Comparison of ENCODE assay signal across 15 cellular contexts in the genomic region with DNA sequence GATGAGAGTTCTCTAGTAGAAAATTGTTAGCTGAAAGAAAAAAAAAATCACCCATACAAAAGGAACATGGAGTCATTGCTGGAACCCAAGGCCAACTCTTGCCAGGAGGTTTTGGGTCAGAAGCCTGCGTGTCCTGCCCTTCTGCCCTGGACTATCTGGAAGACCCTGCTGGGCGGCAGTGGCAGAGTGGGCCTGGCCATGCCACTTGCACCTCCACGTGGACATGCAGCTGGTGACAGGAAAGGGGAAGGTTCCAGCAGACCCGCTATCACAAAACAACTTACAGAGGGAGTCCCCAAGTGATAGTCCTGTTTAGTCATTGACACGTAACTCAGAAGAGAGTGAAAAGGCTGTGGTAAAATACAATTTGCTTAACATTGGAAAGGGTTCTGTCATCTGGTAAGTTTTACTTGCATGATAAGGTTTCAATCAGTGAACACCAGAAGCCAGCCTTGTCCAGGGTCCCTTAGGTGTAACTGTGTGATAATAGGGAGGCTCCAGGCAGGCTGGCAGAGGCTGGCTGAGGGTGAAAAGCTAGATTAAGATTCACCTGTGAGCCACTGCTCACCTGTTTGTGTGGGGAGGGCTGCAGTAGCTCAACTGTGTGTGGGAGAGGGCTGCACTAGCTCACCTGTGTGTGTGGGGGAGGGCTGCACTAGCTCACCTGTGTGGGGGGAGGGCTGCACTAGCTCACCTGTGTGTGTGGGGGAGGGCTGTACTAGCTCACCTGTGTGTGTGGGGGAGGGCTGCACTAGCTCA. TPM values are rescaled to one million over a fixed set of nuclear protein-coding genes. Genes with fewer than 3 reads are reported as not detected.
DNase-seq lines count a peak whose midpoint lies in the region; ATAC-seq and TF ChIP-seq lines count a peak whose summit lies in the region.
"Had no signal": no experiment of that assay in that cellular context is flagged by ENCODE, and none has a peak within 500 bp of the region (broad histone marks: within the 10 kb centered on the region; RNA-seq: fewer than 3 reads in every experiment).

No MANE protein-coding gene starts in this region.

- no peak for DNase-seq in activated CD4-positive, alpha-beta T cell treated with anti-CD3 and anti-CD28 coated beads for 36 hours
- DNase-seq in activated CD4-positive, alpha-beta T cell treated with anti-CD3 and anti-CD28 coated beads, Interleukin-2, amount 50 U/mL, for 4 hours, result no peak
- DNase-seq in NCI-H774 (lab: John Stamatoyannopoulos, UW) (peak; percentile 16), hepatic stellate cell (ENCODE audit: low spot score) (peak; percentile 31), thoracic aorta (ENCODE audit: low spot score) (no peak), occipital lobe (lab: John Stamatoyannopoulos, UW) (no peak), NCI-H446 treated with DMSO at 0.1 percent for 48 hours (lab: John Stamatoyannopoulos, UW) (no peak)
- DNase-seq: ACHN; activated CD4-positive, alpha-beta T cell treated with anti-CD3 and anti-CD28 coated beads, Interleukin-2, amount 50 U/mL, for 48 hours; NCI-H2081; right lobe of liver; SHP77 had no signal

- H3K27me3 Mint-ChIP-seq in activated CD4-positive, alpha-beta T cell treated with anti-CD3 and anti-CD28 coated beads for 36 hours, result peaks cover 8% of the 10 kb centered on the region

- no peak overlapping the region for H3K4me3 ChIP-seq in thoracic aorta
- H3K4me3 ChIP-seq: right lobe of liver had no signal

- H3K9me3 Mint-ChIP-seq in activated CD4-positive, alpha-beta T cell treated with anti-CD3 and anti-CD28 coated beads for 36 hours (ENCODE audit: low read depth), result no peaks in the 10 kb centered on the region
- H3K9me3 Mint-ChIP-seq: stimulated activated memory B cell treated with anti-CD40 and anti-IgM and Interleukin-4, amounts not matched to agents 10 μg/mL and 1 μg/mL and 100 μg/mL, for 72 hours; T-helper 2 cell treated with Interferon-gamma antibody and Interleukin-4, amounts not matched to agents 5 μg/mL and 100 μg/mL, for 36 hours had no signal

- H3K27ac ChIP-seq in thoracic aorta, result peak overlapping the region; percentile 65 to 96
- H3K27ac ChIP-seq: right lobe of liver had no signal

- H3K36me3 ChIP-seq in thoracic aorta, result peaks cover 5% of the 10 kb centered on the region
- H3K36me3 ChIP-seq: right lobe of liver had no signal

- peaks cover 19 to 82% of the 10 kb centered on the region in 2 donors for H3K4me1 ChIP-seq in thoracic aorta (ENCODE audit: control insufficient read depth in 1 of 2, low read depth in 2 of 2)
- H3K4me1 ChIP-seq: right lobe of liver had no signal

- no peak for TF ChIP-seq CTCF in thoracic aorta (IDR thresholded peaks at IDR 0.05)

- CTCF ChIA-PET in activated CD4-positive, alpha-beta T cell treated with anti-CD3 and anti-CD28 coated beads for 36 hours (lab: Charles Lee), result interaction anchor here (0.8 kb wide), 1 partner anchor 19 kb away, joined by 3 read pairs; no protein-coding TSS in a partner anchor

- H3K27me3 ChIP-seq in thoracic aorta (replicated peaks; ENCODE audit: insufficient read depth), result no peaks in the 10 kb centered on the region
- H3K27me3 ChIP-seq: right lobe of liver had no signal

- no peaks in the 10 kb centered on the region for H3K36me3 Mint-ChIP-seq in activated CD4-positive, alpha-beta T cell treated with anti-CD3 and anti-CD28 coated beads for 36 hours (ENCODE audit: low read depth)
- H3K36me3 Mint-ChIP-seq: stimulated activated memory B cell treated with anti-CD40 and anti-IgM and Interleukin-4, amounts not matched to agents 10 μg/mL and 1 μg/mL and 100 μg/mL, for 72 hours had no signal

- POLR2A ChIA-PET in activated CD4-positive, alpha-beta T cell treated with anti-CD3 and anti-CD28 coated beads for 36 hours (lab: Charles Lee), result no interaction called here

- H3K4me1 Mint-ChIP-seq in activated CD4-positive, alpha-beta T cell treated with anti-CD3 and anti-CD28 coated beads for 36 hours, result no peaks in the 10 kb centered on the region
- H3K4me1 Mint-ChIP-seq: stimulated activated memory B cell treated with anti-CD40 and anti-IgM and Interleukin-4, amounts not matched to agents 10 μg/mL and 1 μg/mL and 100 μg/mL, for 72 hours had no signal

- intact Hi-C loops in activated CD4-positive, alpha-beta T cell treated with anti-CD3 and anti-CD28 coated beads for 36 hours (cut with DNase I, micrococcal nuclease), result no loop called here

- no peaks in the 10 kb centered on the region for H3K9me3 ChIP-seq in thoracic aorta
- H3K9me3 ChIP-seq: right lobe of liver had no signal

- no peak overlapping the region for H3K27ac Mint-ChIP-seq in activated CD4-positive, alpha-beta T cell treated with anti-CD3 and anti-CD28 coated beads for 36 hours
- H3K27ac Mint-ChIP-seq: stimulated activated memory B cell treated with anti-CD40 and anti-IgM and Interleukin-4, amounts not matched to agents 10 μg/mL and 1 μg/mL and 100 μg/mL, for 72 hours; T-helper 2 cell treated with Interferon-gamma antibody and Interleukin-4, amounts not matched to agents 5 μg/mL and 100 μg/mL, for 36 hours had no signal

- ATAC-seq in activated CD4-positive, alpha-beta T cell treated with anti-CD3 and anti-CD28 coated beads for 36 hours, result peak; percentile 44
- ATAC-seq in thoracic aorta (ENCODE audit: insufficient number of reproducible peaks, low FRiP score, low read depth) (no peak), HG02870 (IDR thresholded peaks at IDR 0.05; ENCODE audit: unreplicated experiment) (no peak)
- ATAC-seq: right lobe of liver; stimulated activated memory B cell treated with anti-CD40 and anti-IgM and Interleukin-4, amounts not matched to agents 10 μg/mL and 1 μg/mL and 100 μg/mL, for 72 hours had no signal

- H3K4me3 Mint-ChIP-seq in activated CD4-positive, alpha-beta T cell treated with anti-CD3 and anti-CD28 coated beads for 36 hours, result no peak overlapping the region
- H3K4me3 Mint-ChIP-seq: stimulated activated memory B cell treated with anti-CD40 and anti-IgM and Interleukin-4, amounts not matched to agents 10 μg/mL and 1 μg/mL and 100 μg/mL, for 72 hours; T-helper 2 cell treated with Interferon-gamma antibody and Interleukin-4, amounts not matched to agents 5 μg/mL and 100 μg/mL, for 36 hours had no signal

RNA-seq across cellular contexts. Expression of a gene that starts 47.8 kb away (rescaled TPM):
- total RNA-seq in activated CD4-positive, alpha-beta T cell treated with anti-CD3 and anti-CD28 coated beads for 36 hours, result not detected
- 1,000 to 10,000 TPM in 1 of 2 donors, 100 to 1,000 TPM in 1; 999 to 1,135 TPM for total RNA-seq in thoracic aorta
- 56.8 TPM for total RNA-seq in occipital lobe

RNA-seq across cellular contexts. Expression of a gene that starts 47.9 kb away (rescaled TPM):
- total RNA-seq in activated CD4-positive, alpha-beta T cell treated with anti-CD3 and anti-CD28 coated beads for 36 hours, result under 1 TPM in 1 of 2 experiments, not detected in 1; 0.14 TPM
- total RNA-seq in thoracic aorta (100 to 1,000 TPM; 505 to 852 TPM), occipital lobe (67.8 TPM)

Comparison
In these comparisons a context has a peak if more than half of its experiments do, and no peak if none do; other contexts are left out.
1. DNase-seq: peak in NCI-H774 (single experiment) and hepatic stellate cell (single experiment); none in activated CD4-positive, alpha-beta T cell treated with anti-CD3 and anti-CD28 coated beads for 36 hours (single experiment), activated CD4-positive, alpha-beta T cell treated with anti-CD3 and anti-CD28 coated beads, Interleukin-2, amount 50 U/mL, for 4 hours (0 of 2), thoracic aorta (single experiment), occipital lobe (single experiment) and NCI-H446 treated with DMSO at 0.1 percent for 48 hours (single experiment).
2. RNA of a gene that starts 47.8 kb away (total RNA-seq): 999 to 1,135 TPM in thoracic aorta and 56.8 TPM in occipital lobe (single experiment); not detected in activated CD4-positive, alpha-beta T cell treated with anti-CD3 and anti-CD28 coated beads for 36 hours; every median in the first group is over 10 times any median in the second.
3. RNA of a gene that starts 47.9 kb away (total RNA-seq): 505 to 852 TPM in thoracic aorta and 67.8 TPM in occipital lobe (single experiment); 0.14 TPM in activated CD4-positive, alpha-beta T cell treated with anti-CD3 and anti-CD28 coated beads for 36 hours; every median in the first group is over 10 times any median in the second.